14 cellular contexts compared by ENCODE assay signal in the genomic region with DNA sequence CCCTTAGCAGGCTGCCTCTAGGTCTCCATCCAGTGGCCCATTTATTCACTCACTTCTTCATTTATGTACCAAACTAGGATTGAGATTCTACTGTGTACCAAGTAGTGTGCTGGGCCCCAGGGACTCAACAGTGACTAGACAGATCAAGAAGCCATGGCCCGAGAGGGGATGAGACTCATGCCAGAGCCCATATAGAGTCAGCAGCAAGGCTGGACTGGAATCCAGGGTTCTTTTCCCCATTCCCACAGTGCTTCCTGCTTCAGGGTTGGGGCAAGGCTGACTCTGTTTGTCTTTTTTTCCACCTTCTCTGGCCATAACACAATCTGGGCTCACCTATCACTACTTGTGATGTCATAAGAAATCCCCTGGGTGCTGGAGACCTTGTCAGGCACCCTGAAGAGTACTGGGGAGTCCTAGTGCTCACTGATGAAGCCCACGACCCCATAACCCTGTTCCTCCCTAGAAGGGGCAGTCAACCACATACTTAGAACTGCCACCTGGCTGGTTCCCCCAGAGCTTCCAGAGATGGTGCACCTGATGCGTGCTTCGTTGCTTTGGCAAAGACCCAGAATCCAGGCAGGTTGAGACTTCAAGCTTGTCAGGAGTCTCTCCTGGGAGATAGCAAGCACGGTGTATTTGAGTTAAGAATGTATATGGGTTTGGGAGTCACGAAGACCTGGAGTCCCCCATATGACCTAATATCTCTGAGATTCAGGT. TPM values are rescaled to one million over a fixed set of nuclear protein-coding genes. Genes with fewer than 3 reads are reported as not detected.
A peak's percentile ranks its signal among the peaks of the same experiment; 100 is the strongest.
DNase-seq lines count a peak whose midpoint lies in the region; TF ChIP-seq lines count a peak whose summit lies in the region.
"Had no signal": no experiment of that assay in that cellular context is flagged by ENCODE, and none has a peak within 500 bp of the region (broad histone marks: within the 10 kb centered on the region; RNA-seq: fewer than 3 reads in every experiment).

No MANE protein-coding gene starts in this region.

- TF ChIP-seq CTCF in VCaP (conservative IDR thresholded peaks at IDR 0.05) (no peak), hepatocyte (IDR thresholded peaks at IDR 0.05; ENCODE audit: poor library complexity) (no peak), GM13976 (IDR thresholded peaks at IDR 0.05; ENCODE audit: borderline replicate concordance, control extremely low read depth, extremely low read depth, insufficient read depth, missing control alignments) (no peak)

- H3K4me2 ChIP-seq in hepatocyte, result no peak overlapping the region

- H3K4me3 ChIP-seq in hepatocyte (no peak overlapping the region), subcutaneous abdominal adipose tissue (ENCODE audit: low read depth in 1 of 5, low read length in 5 of 5) (no peak overlapping the region)
- H3K4me3 ChIP-seq: SK-N-MC had no signal

- no peaks in the 10 kb centered on the region for H4K20me1 ChIP-seq in hepatocyte (ENCODE audit: insufficient read depth, poor library complexity, severe bottlenecking)

- 58% methylated on average over 6 of the region's 6 CpGs for WGBS in hepatocyte (ENCODE audit: low lambda C conversion rate, missing lambda C conversion rate)

- H2AFZ ChIP-seq in hepatocyte, result no peak overlapping the region

- DNase-seq in SIG-M5 treated with dmso at 0.1 percent for 504 hours (lab: John Stamatoyannopoulos, UW; ENCODE audit: unreplicated experiment) (peak; percentile 3), SIG-M5 (lab: John Stamatoyannopoulos, UW) (no peak), hepatocyte (ENCODE audit: low spot score) (no peak), NCI-H1694 treated with DMSO at 0.1 percent for 48 hours (lab: John Stamatoyannopoulos, UW) (no peak), GM13976 (ENCODE audit: low spot score) (no peak), activated gamma-delta T cell (lab: John Stamatoyannopoulos, UW) (no peak)
- DNase-seq: activated CD4-positive, alpha-beta T cell treated with anti-CD3 and anti-CD28 coated beads for 48 hours; activated gamma-delta T cell treated with Interleukin-2 at 50 U/mL for 16 hours; DND-41; Kasumi-1; NCI-H748 treated with DMSO at 0.1 percent for 48 hours had no signal

- H3K27ac ChIP-seq in VCaP, result peak overlapping the region; percentile 8; the same call in 1 of the 2 replicates
- peak overlapping the region; percentile 52 for H3K27ac ChIP-seq in hepatocyte
- H3K27ac ChIP-seq in subcutaneous abdominal adipose tissue (ENCODE audit: low read depth, low read length), result peak overlapping the region; percentile 42
- H3K27ac ChIP-seq: SK-N-MC had no signal

- no peaks in the 10 kb centered on the region for H3K27me3 ChIP-seq in hepatocyte
- peaks cover 0 to 45% (median 11%) of the 10 kb centered on the region in 5 donors for H3K27me3 ChIP-seq in subcutaneous abdominal adipose tissue (ENCODE audit: control insufficient read depth in 5 of 5, insufficient read depth in 4 of 5, low read length in 5 of 5)

- H3K79me2 ChIP-seq in hepatocyte, result no peaks in the 10 kb centered on the region

- peaks cover 7% of the 10 kb centered on the region for H3K4me1 ChIP-seq in hepatocyte (ENCODE audit: insufficient read depth)
- peaks cover 30 to 85% (median 72%) of the 10 kb centered on the region in 5 donors for H3K4me1 ChIP-seq in subcutaneous abdominal adipose tissue (ENCODE audit: control insufficient read depth in 5 of 5, insufficient read depth in 5 of 5, low read length in 5 of 5)

- in situ Hi-C loops in GM13976 (cut with MboI; ENCODE audit: low sequenced_read_pairs, unreplicated experiment), result no loop called here

- peak overlapping the region in 1 of 5 donors; percentile 20 for H3K9ac ChIP-seq in subcutaneous abdominal adipose tissue (ENCODE audit: low read length in 5 of 5)

- H3K9me3 ChIP-seq in hepatocyte (ENCODE audit: low read depth) (no peaks in the 10 kb centered on the region), subcutaneous abdominal adipose tissue (ENCODE audit: control insufficient read depth in 5 of 5, low read length in 5 of 5) (no peaks in the 10 kb centered on the region)

- H3K9me2 ChIP-seq in hepatocyte (replicated peaks; ENCODE audit: insufficient read depth), result no peaks in the 10 kb centered on the region

- H3K36me3 ChIP-seq in hepatocyte (replicated peaks; ENCODE audit: insufficient read depth, low read depth), result no peaks in the 10 kb centered on the region
- no peaks in the 10 kb centered on the region for H3K36me3 ChIP-seq in subcutaneous abdominal adipose tissue (ENCODE audit: control insufficient read depth in 5 of 5, insufficient read depth in 5 of 5, low read length in 5 of 5)

RNA-seq across cellular contexts. Expression of a gene that starts 6.2 kb away (rescaled TPM):
- 2.0 and 2.5 TPM in 2 replicates for total RNA-seq in hepatocyte
- 1.5 and 2.6 TPM in 2 replicates for polyA plus RNA-seq in hepatocyte

RNA-seq across cellular contexts. Expression of a gene that starts 56.1 kb away (rescaled TPM):
- total RNA-seq in hepatocyte, result 11.1 and 16.3 TPM in 2 replicates
- polyA plus RNA-seq in hepatocyte, result 39.4 and 41.4 TPM in 2 replicates
